1 cellular context compared by ENCODE assay signal in genomic region chr12:112198120-112198733, GRCh38.
TF ChIP-seq lines count a peak whose summit lies in the region.

No MANE protein-coding gene starts in this region.

TF ChIP-seq in HCT116, 20 proteins besides CTCF, POLR2A, EP300 and RAD21 (continued from another document):
- TF ChIP-seq REST (IDR thresholded peaks at IDR 0.05; ENCODE audit: low read depth) (no peak), ZFX (IDR thresholded peaks at IDR 0.05) (no peak), YY1 (IDR thresholded peaks at IDR 0.05; ENCODE audit: extremely low read depth, insufficient replicate concordance, low read depth, low read length) (no peak), EZH2 (IDR thresholded peaks at IDR 0.05) (no peak), CEBPB (IDR thresholded peaks at IDR 0.05; ENCODE audit: low read depth) (no peak), FOSL1 (IDR thresholded peaks at IDR 0.05; ENCODE audit: low read depth) (no peak), EZH2phosphoT487 (IDR thresholded peaks at IDR 0.05; ENCODE audit: borderline replicate concordance) (no peak), SP1 (IDR thresholded peaks at IDR 0.05; ENCODE audit: low read depth) (no peak), JUND (IDR thresholded peaks at IDR 0.05) (no peak), EGR1 (IDR thresholded peaks at IDR 0.05; ENCODE audit: low read depth) (no peak)
TF ChIP-seq in HCT116: peak in this region for 0.
